ENCODE assay signal across 8 cellular contexts in genomic region chr12:6635856-6636521, GRCh38. TPM values are rescaled to one million over a fixed set of nuclear protein-coding genes. Genes with fewer than 3 reads are reported as not detected.
DNase-seq lines count a peak whose midpoint lies in the region; ATAC-seq and TF ChIP-seq lines count a peak whose summit lies in the region.

Gene LPAR5, minus strand, starts transcription at chr12:6635959. Its CDS starts 14,711 bp downstream, at chr12:6621248.

- no peaks in the 10 kb centered on the region for H3K9me3 Mint-ChIP-seq in activated T-helper 17 cell treated with anti-CD3 and anti-CD28 coated beads, Interleukin-2, amount 50 U/mL, for 72 hours
- H3K9me3 Mint-ChIP-seq in type B pancreatic cell (no peaks in the 10 kb centered on the region), endothelial cell (ENCODE audit: unreplicated experiment) (no peaks in the 10 kb centered on the region)

- peak; percentile 43 for ATAC-seq in activated T-helper 17 cell treated with anti-CD3 and anti-CD28 coated beads, Interleukin-2, amount 50 U/mL, for 72 hours (replicated peaks)
- ATAC-seq in GM19455 (IDR thresholded peaks at IDR 0.05; ENCODE audit: unreplicated experiment): no peak

- TF ChIP-seq CTCF in type B pancreatic cell (conservative IDR thresholded peaks at IDR 0.05): no peak
- TF ChIP-seq CTCF in endothelial cell (IDR thresholded peaks at IDR 0.05; ENCODE audit: unreplicated experiment): no peak

- peak; percentile 36 for DNase-seq in activated CD4-positive, alpha-beta T cell treated with anti-CD3 and anti-CD28 coated beads for 48 hours
- DNase-seq in activated CD4-positive, alpha-beta T cell treated with anti-CD3 and anti-CD28 coated beads, Interleukin-2, amount 50 U/mL, for 4 hours: no peak
- DNase-seq in HT1080 (ENCODE audit: low read depth): peak; percentile 72
- peak; percentile 20 for DNase-seq in kidney glomerular epithelial cell (lab: John Stamatoyannopoulos, UW)
- DNase-seq in type B pancreatic cell (ENCODE audit: extremely low spot score, unreplicated experiment): no peak
- DNase-seq in endothelial cell (ENCODE audit: low spot score): no peak

- H3K27ac Mint-ChIP-seq in activated T-helper 17 cell treated with anti-CD3 and anti-CD28 coated beads, Interleukin-2, amount 50 U/mL, for 72 hours: peak within 1 kb of the TSS; percentile 52
- H3K27ac Mint-ChIP-seq in type B pancreatic cell (peak within 1 kb of the TSS; percentile 93), endothelial cell (ENCODE audit: unreplicated experiment) (no peak within 1 kb of the TSS)

- peaks cover 16% of the 10 kb centered on the region for H3K4me1 Mint-ChIP-seq in activated T-helper 17 cell treated with anti-CD3 and anti-CD28 coated beads, Interleukin-2, amount 50 U/mL, for 72 hours
- H3K4me1 Mint-ChIP-seq in type B pancreatic cell (ENCODE audit: unreplicated experiment): peaks cover 15% of the 10 kb centered on the region
- H3K4me1 Mint-ChIP-seq in endothelial cell (ENCODE audit: unreplicated experiment): peaks cover 69% of the 10 kb centered on the region

- H3K36me3 Mint-ChIP-seq in activated T-helper 17 cell treated with anti-CD3 and anti-CD28 coated beads, Interleukin-2, amount 50 U/mL, for 72 hours (ENCODE audit: low read depth): no peaks in the 10 kb centered on the region
- H3K36me3 Mint-ChIP-seq in type B pancreatic cell (no peaks in the 10 kb centered on the region), endothelial cell (ENCODE audit: low read depth, unreplicated experiment) (peaks cover 5% of the 10 kb centered on the region)

- no peaks in the 10 kb centered on the region for H3K27me3 Mint-ChIP-seq in activated T-helper 17 cell treated with anti-CD3 and anti-CD28 coated beads, Interleukin-2, amount 50 U/mL, for 72 hours
- peaks cover 16% of the 10 kb centered on the region for H3K27me3 Mint-ChIP-seq in type B pancreatic cell
- peaks cover 4% of the 10 kb centered on the region for H3K27me3 Mint-ChIP-seq in endothelial cell (ENCODE audit: unreplicated experiment)

- peak within 1 kb of the TSS; percentile 50 for H3K4me3 Mint-ChIP-seq in activated T-helper 17 cell treated with anti-CD3 and anti-CD28 coated beads, Interleukin-2, amount 50 U/mL, for 72 hours
- peak within 1 kb of the TSS; percentile 86 for H3K4me3 Mint-ChIP-seq in type B pancreatic cell
- no peak within 1 kb of the TSS for H3K4me3 Mint-ChIP-seq in endothelial cell (ENCODE audit: unreplicated experiment)

RNA-seq across cellular contexts. Expression of gene LPAR5, which starts in this region (rescaled TPM):
- 0.27 and 0.29 TPM in 2 replicates for total RNA-seq in HT1080 (2014; rRNA removed; shearing (Covaris generic))
- 0.62 and 1.1 TPM in 2 replicates for polyA plus RNA-seq in HT1080 (2015; cell fraction: cytosol; rRNA removed)
- 0.61 and 0.87 TPM in 2 replicates for polyA plus RNA-seq in HT1080 (2015; cell fraction: nucleus; rRNA removed)
- 1 to 10 TPM; 3.1 to 4.5 TPM for total RNA-seq in activated T-helper 17 cell treated with anti-CD3 and anti-CD28 coated beads, Interleukin-2, amount 50 U/mL, for 72 hours
- 2.7 and 19.9 TPM in 2 replicates for total RNA-seq in type B pancreatic cell (ENCODE audit: low replicate concordance)
- total RNA-seq in endothelial cell (ENCODE audit: unreplicated experiment): 2.7 TPM

Comparison
In these comparisons a context has a peak if more than half of its experiments do, and no peak if none do; other contexts are left out.
1. DNase-seq: peak in activated CD4-positive, alpha-beta T cell treated with anti-CD3 and anti-CD28 coated beads for 48 hours (single experiment), HT1080 (single experiment) and kidney glomerular epithelial cell (single experiment); none in activated CD4-positive, alpha-beta T cell treated with anti-CD3 and anti-CD28 coated beads, Interleukin-2, amount 50 U/mL, for 4 hours (0 of 2), type B pancreatic cell (single experiment) and endothelial cell (single experiment).